Comparison of ENCODE assay signal across 21 cellular contexts in genomic region chr5:75651575-75651974, GRCh38. TPM values are rescaled to one million over a fixed set of nuclear protein-coding genes. Genes with fewer than 3 reads are reported as not detected.
DNase-seq lines count a peak whose midpoint lies in the region; ATAC-seq, FAIRE-seq and TF ChIP-seq lines count a peak whose summit lies in the region.
"Had no signal": no experiment of that assay in that cellular context is flagged by ENCODE, and none has a peak within 500 bp of the region (broad histone marks: within the 10 kb centered on the region; RNA-seq: fewer than 3 reads in every experiment).

No MANE protein-coding gene starts in this region.

- BruUV-seq in mammary epithelial cell (replicated peaks; lab: Mats Ljungman, UMichigan) (no TSS peak), K562 (replicated peaks; lab: Mats Ljungman, UMichigan) (no TSS peak)

- no peak for TF ChIP-seq EP300 in K562 (IDR thresholded peaks at IDR 0.05; ENCODE audit: low read length)

- H3K4me3 Mint-ChIP-seq in CD8-positive, alpha-beta memory T cell: no peak overlapping the region
- H3K4me3 Mint-ChIP-seq: CD4-positive, alpha-beta memory T cell; H9 had no signal

- H2AFZ ChIP-seq in mammary epithelial cell (ENCODE audit: low read depth, low read length): peak overlapping the region; percentile 17
- H2AFZ ChIP-seq in K562 (ENCODE audit: low read depth, low read length): peak overlapping the region; percentile 33; the same call in 1 of the 2 replicates

- WGBS in mammary epithelial cell (ENCODE audit: low coverage, missing lambda C conversion rate): 92% methylated on average over 1 of the region's 1 CpG
- WGBS in K562 (ENCODE audit: insufficient coverage, low coverage, missing lambda C conversion rate): 76% methylated on average over 1 of the region's 1 CpG

- DNase-seq in mammary epithelial cell (no peak), breast epithelium (ENCODE audit: low spot score in 2 of 2) (no peak), K562 (ENCODE audit: extremely low read depth in 1 of 4, low spot score in 3 of 4) (no peak), left colon (no peak), DMS153 treated with DMSO at 0.1 percent for 48 hours (lab: John Stamatoyannopoulos, UW; ENCODE audit: unreplicated experiment) (no peak), right atrium auricular region (ENCODE audit: low spot score) (no peak), NCI-H526 (lab: John Stamatoyannopoulos, UW) (no peak)
- no peak for DNase-seq in CD8-positive, alpha-beta memory T cell
- DNase-seq: 8988T; CD4-positive, alpha-beta memory T cell; H9; Kasumi-1; NCI-H1092; NCI-H1436 treated with DMSO at 0.1 percent for 48 hours; NCI-H2029; NCI-H2171 treated with DMSO at 0.1 percent for 48 hours; NCI-H446; NCI-H526 treated with DMSO at 0.1 percent for 48 hours; OCI-M1; Right ventricle myocardium superior had no signal

- H3K79me2 ChIP-seq in mammary epithelial cell (ENCODE audit: insufficient read depth, low read length) (no peaks in the 10 kb centered on the region), K562 (ENCODE audit: control insufficient read depth, insufficient read depth, low read length) (no peaks in the 10 kb centered on the region)

- H3K4me1 ChIP-seq in mammary epithelial cell (ENCODE audit: insufficient read depth, low read length) (no peaks in the 10 kb centered on the region), breast epithelium (no peaks in the 10 kb centered on the region), K562 (replicated peaks in 1 of 2; ENCODE audit: control insufficient read depth in 2 of 2, insufficient read depth in 2 of 2, low read length in 2 of 2) (peaks cover 4 to 8% of the 10 kb centered on the region in 2 experiments; a peak in 3 of 5 replicates), right atrium auricular region (peaks cover 0 to 4% of the 10 kb centered on the region in 2 donors)
- H3K4me1 ChIP-seq in CD8-positive, alpha-beta memory T cell (ENCODE audit: insufficient read depth, low read length): no peaks in the 10 kb centered on the region
- H3K4me1 ChIP-seq: BLaER1 treated with 17β-estradiol and CSF1 and Interleukin-3, amounts not matched to agents 10 nM and 100 nM had no signal

- TF ChIP-seq CTCF in mammary epithelial cell (conservative IDR thresholded peaks at IDR 0.05 in 1 of 2, IDR thresholded peaks at IDR 0.05 in 1 of 2; ENCODE audit: extremely low read depth in 1 of 2, insufficient read depth in 1 of 2, low read depth in 1 of 2, low read length in 2 of 2): no peak
- TF ChIP-seq CTCF in breast epithelium (IDR thresholded peaks at IDR 0.05): no peak
- no peak for TF ChIP-seq CTCF in K562 (IDR thresholded peaks at IDR 0.05 in 2 of 3, conservative IDR thresholded peaks at IDR 0.05 in 1 of 3; ENCODE audit: insufficient read depth in 2 of 3, low read depth in 1 of 3, low read length in 3 of 3)
- no peak for TF ChIP-seq CTCF in right atrium auricular region (IDR thresholded peaks at IDR 0.05)

- in situ Hi-C loops in mammary epithelial cell (cut with MboI; ENCODE audit: low sequenced_read_pairs in 2 of 2): no loop called here
- in situ Hi-C loops in K562 (cut with MboI): no loop called here

- no peak for FAIRE-seq in K562 (lab: Jason Lieb, UNC)

- peaks cover 2 to 4% of the 10 kb centered on the region in 2 donors for H3K27me3 Mint-ChIP-seq in CD8-positive, alpha-beta memory T cell

- intact Hi-C loops in mammary epithelial cell (cut with micrococcal nuclease) (no loop called here), breast epithelium (cut with DNase I; ENCODE audit: low total_unique reads) (no loop called here), K562 (cut with micrococcal nuclease) (no loop called here), left colon (cut with DNase I, micrococcal nuclease) (no loop called here)

- H3K27me3 ChIP-seq in mammary epithelial cell (ENCODE audit: insufficient read depth, low read length) (no peaks in the 10 kb centered on the region), breast epithelium (no peaks in the 10 kb centered on the region), K562 (ENCODE audit: control insufficient read depth in 2 of 2, insufficient read depth in 2 of 2, low read length in 2 of 2) (no peaks in the 10 kb centered on the region), right atrium auricular region (no peaks in the 10 kb centered on the region)
- H3K27me3 ChIP-seq in CD8-positive, alpha-beta memory T cell (ENCODE audit: insufficient read depth, low read length, poor library complexity, severe bottlenecking): no peaks in the 10 kb centered on the region
- H3K27me3 ChIP-seq: BLaER1 treated with 17β-estradiol and CSF1 and Interleukin-3, amounts not matched to agents 10 nM and 100 nM had no signal

- no peak overlapping the region for H3K4me2 ChIP-seq in mammary epithelial cell (ENCODE audit: insufficient read depth, low read depth, low read length)
- H3K4me2 ChIP-seq in K562 (ENCODE audit: insufficient read depth, low read length): no peak overlapping the region
- H3K4me2 ChIP-seq: BLaER1 treated with 17β-estradiol and CSF1 and Interleukin-3, amounts not matched to agents 10 nM and 100 nM had no signal

- H3K27ac ChIP-seq in mammary epithelial cell (ENCODE audit: insufficient read depth, low read depth, low read length): no peak overlapping the region
- no peak overlapping the region for H3K27ac ChIP-seq in breast epithelium
- H3K27ac ChIP-seq in K562 (ENCODE audit: extremely low read depth, low read depth, low read length): no peak overlapping the region
- H3K27ac ChIP-seq in CD8-positive, alpha-beta memory T cell (ENCODE audit: low read depth, low read length): no peak overlapping the region
- H3K27ac ChIP-seq in right atrium auricular region: no peak overlapping the region
- H3K27ac ChIP-seq: BLaER1 treated with 17β-estradiol and CSF1 and Interleukin-3, amounts not matched to agents 10 nM and 100 nM had no signal

- H4K20me1 ChIP-seq in mammary epithelial cell (ENCODE audit: insufficient read depth, low read length) (no peaks in the 10 kb centered on the region), K562 (replicated peaks; ENCODE audit: control insufficient read depth, insufficient read depth, low read length) (no peaks in the 10 kb centered on the region)
- H4K20me1 ChIP-seq: BLaER1 treated with 17β-estradiol and CSF1 and Interleukin-3, amounts not matched to agents 10 nM and 100 nM had no signal

- dilution Hi-C loops in mammary epithelial cell (cut with HindIII; ENCODE audit: low sequenced_read_pairs): no loop called here

- no peak overlapping the region for H3K4me3 ChIP-seq in mammary epithelial cell (replicated peaks in 1 of 3; ENCODE audit: insufficient read depth in 1 of 3, low read depth in 2 of 3, low read length in 3 of 3)
- no peak overlapping the region for H3K4me3 ChIP-seq in breast epithelium
- H3K4me3 ChIP-seq in K562: no peak overlapping the region
- no peak overlapping the region for H3K4me3 ChIP-seq in CD8-positive, alpha-beta memory T cell (ENCODE audit: low read length)
- no peak overlapping the region for H3K4me3 ChIP-seq in right atrium auricular region
- H3K4me3 ChIP-seq: BLaER1 treated with 17β-estradiol and CSF1 and Interleukin-3, amounts not matched to agents 10 nM and 100 nM had no signal

- no peaks in the 10 kb centered on the region for H3K36me3 ChIP-seq in mammary epithelial cell (ENCODE audit: insufficient read depth, low read length)
- H3K36me3 ChIP-seq in breast epithelium: no peaks in the 10 kb centered on the region
- no peaks in the 10 kb centered on the region for H3K36me3 ChIP-seq in K562 (ENCODE audit: control insufficient read depth, insufficient read depth, low read length)
- H3K36me3 ChIP-seq in CD8-positive, alpha-beta memory T cell (ENCODE audit: insufficient read depth, low read length): no peaks in the 10 kb centered on the region
- H3K36me3 ChIP-seq in right atrium auricular region: no peaks in the 10 kb centered on the region
- H3K36me3 ChIP-seq: BLaER1 treated with 17β-estradiol and CSF1 and Interleukin-3, amounts not matched to agents 10 nM and 100 nM had no signal

- peaks cover 0 to 6% (median 0%) of the 10 kb centered on the region in 5 donors for H3K9me3 Mint-ChIP-seq in CD8-positive, alpha-beta memory T cell

- CTCF ChIA-PET in mammary epithelial cell (lab: Charles Lee; ENCODE audit: low non-redundant PET): no interaction called here
- CTCF ChIA-PET in K562 (lab: Yijun Ruan, JAX; ENCODE audit: low intra/inter-chr PET ratio): no interaction called here
- CTCF ChIA-PET in CD8-positive, alpha-beta memory T cell (lab: Charles Lee): no interaction called here

- no peak overlapping the region for H3K27ac Mint-ChIP-seq in CD8-positive, alpha-beta memory T cell
- H3K27ac Mint-ChIP-seq: CD4-positive, alpha-beta memory T cell had no signal

- H3K9me3 ChIP-seq in mammary epithelial cell (replicated peaks; ENCODE audit: insufficient read depth, low read length) (no peaks in the 10 kb centered on the region), breast epithelium (no peaks in the 10 kb centered on the region), K562 (replicated peaks; ENCODE audit: control insufficient read depth, insufficient read depth, low read depth, low read length) (no peaks in the 10 kb centered on the region), right atrium auricular region (no peaks in the 10 kb centered on the region)
- H3K9me3 ChIP-seq in CD8-positive, alpha-beta memory T cell (ENCODE audit: low read length): no peaks in the 10 kb centered on the region
- H3K9me3 ChIP-seq: BLaER1 treated with 17β-estradiol and CSF1 and Interleukin-3, amounts not matched to agents 10 nM and 100 nM had no signal

- H3K9me1 ChIP-seq in K562 (ENCODE audit: control insufficient read depth, insufficient read depth, low read length): no peaks in the 10 kb centered on the region

- H3K36me3 Mint-ChIP-seq in CD8-positive, alpha-beta memory T cell: peaks cover 0 to 6% (median 0%) of the 10 kb centered on the region in 3 donors
- H3K36me3 Mint-ChIP-seq: CD4-positive, alpha-beta memory T cell had no signal

- ATAC-seq in K562 (no peak), left colon (peak; percentile 73)

- peaks cover 0 to 7% (median 0%) of the 10 kb centered on the region in 3 donors for H3K4me1 Mint-ChIP-seq in CD8-positive, alpha-beta memory T cell

- no peak for TF ChIP-seq RAD21 in K562 (CRISPR knock-in tag; conservative IDR thresholded peaks at IDR 0.05 in 1 of 2, IDR thresholded peaks at IDR 0.05 in 1 of 2)

- POLR2A ChIA-PET in K562 (lab: Yijun Ruan, JAX): interaction anchor here (0.6 kb wide), 1 partner anchor 13 kb away, joined by 3 read pairs; no protein-coding TSS in a partner anchor
- POLR2A ChIA-PET in CD8-positive, alpha-beta memory T cell (lab: Charles Lee): no interaction called here

- H3K9ac ChIP-seq in mammary epithelial cell (ENCODE audit: insufficient read depth, low read length) (no peak overlapping the region), K562 (ENCODE audit: insufficient read depth in 1 of 2, low read depth in 2 of 2, low read length in 2 of 2) (no peak overlapping the region)
- H3K9ac ChIP-seq: BLaER1 treated with 17β-estradiol and CSF1 and Interleukin-3, amounts not matched to agents 10 nM and 100 nM had no signal

- TF ChIP-seq POLR2A in breast epithelium (IDR thresholded peaks at IDR 0.05) (no peak), K562 (conservative IDR thresholded peaks at IDR 0.05) (no peak)

RNA-seq across cellular contexts. Expression of gene ANKDD1B, which starts 40.3 kb away (rescaled TPM):
- 1 to 10 TPM in 1 of 2 donors, under 1 TPM in 1; 0.52 to 1.5 TPM for total RNA-seq in mammary epithelial cell
- polyA plus RNA-seq in mammary epithelial cell: 0.06 TPM
- not detected for polyA minus RNA-seq in mammary epithelial cell
- 1 to 10 TPM in 2 of 3 donors, under 1 TPM in 1; 0.66 to 1.4 (median 1.0) TPM for total RNA-seq in breast epithelium
- 1.3 TPM in 1 of 2 replicates, not detected in the other for total RNA-seq in K562 (2011; cell fraction: chromatin; rRNA removed; ENCODE audit: low replicate concordance)
- not detected in 2 replicates for total RNA-seq in K562 (2011; cell fraction: nucleolus; rRNA removed)
- total RNA-seq in K562 (2011; cell fraction: nucleoplasm; rRNA removed): 1.3 TPM in 1 of 2 replicates, not detected in the other
- 0.12 TPM in 1 of 2 replicates, not detected in the other for total RNA-seq in K562 (2014; rRNA removed)
- 0.29 TPM in 2 replicates for total RNA-seq in K562 (2014; rRNA removed; fragmentation: Illumina TruSeq; extraction: Trizol)
- total RNA-seq in K562 (2015; rRNA removed; fragmentation: Illumina TruSeq; extraction: Trizol): 0.07 and 0.19 TPM in 2 replicates
- total RNA-seq in K562 (2021): 0.18 and 0.25 TPM in 2 replicates
- 0.04 and 0.22 TPM in 2 replicates for polyA plus RNA-seq in K562 (2011; rRNA removed)
- polyA plus RNA-seq in K562 (2011; cell fraction: cytosol; rRNA removed): not detected in 2 replicates
- polyA plus RNA-seq in K562 (2011; cell fraction: nucleus; rRNA removed): 0.37 and 0.70 TPM in 2 replicates
- 0.22 and 0.30 TPM in 2 replicates for polyA plus RNA-seq in K562 (2012)
- 0.04 and 0.11 TPM in 2 replicates for polyA plus RNA-seq in K562 (2014; fragmentation: Illumina TruSeq; extraction: Trizol)
- under 1 TPM; 0.18 to 0.27 TPM for polyA plus RNA-seq in K562 (2014; fragmentation: Nextera tagmentation; extraction: Ambion mirVana)
- polyA plus RNA-seq in K562 (2014; rRNA removed): 0.13 TPM in 1 of 2 replicates, not detected in the other
- polyA minus RNA-seq in K562 (2011; rRNA and poly(A)+ RNA removed): 0.36 TPM in 1 of 2 replicates, not detected in the other
- polyA minus RNA-seq in K562 (2011; cell fraction: cytosol; rRNA and poly(A)+ RNA removed): not detected in 2 replicates
- 0.56 TPM in 1 of 2 replicates, not detected in the other for polyA minus RNA-seq in K562 (2011; cell fraction: nucleus; rRNA and poly(A)+ RNA removed)
- total RNA-seq in left colon: 1 to 10 TPM; 7.1 to 8.6 TPM
- total RNA-seq in CD8-positive, alpha-beta memory T cell: under 1 TPM in 1 of 2 experiments, not detected in 1; 0.44 TPM
- polyA plus RNA-seq in CD8-positive, alpha-beta memory T cell: 0.12 TPM
- total RNA-seq in right atrium auricular region: not detected
- total RNA-seq: Right ventricle myocardium superior had no signal
- polyA plus RNA-seq: CD4-positive, alpha-beta memory T cell had no signal
